In genomic region chr19:43198686-43199419, GRCh38 we compare ENCODE assay signal across 17 cellular contexts. TPM values are rescaled to one million over a fixed set of nuclear protein-coding genes. Genes with fewer than 3 reads are reported as not detected.
A peak's percentile ranks its signal among the peaks of the same experiment; 100 is the strongest.
DNase-seq lines count a peak whose midpoint lies in the region; ATAC-seq, FAIRE-seq and TF ChIP-seq lines count a peak whose summit lies in the region.
"Not testable (repeated sequence)": the region's sequence is repeated elsewhere in the genome, so short reads cannot be mapped to it uniquely, and the experiment has no call there.
"Had no signal": no experiment of that assay in that cellular context is flagged by ENCODE, and none has a peak within 500 bp of the region (broad histone marks: within the 10 kb centered on the region; RNA-seq: fewer than 3 reads in every experiment).

No MANE protein-coding gene starts in this region.

- H3K27me3 ChIP-seq in Loucy (ENCODE audit: insufficient read depth, low read length, poor library complexity, severe bottlenecking); PC-3 (ENCODE audit: low read length); bronchial epithelial cell (ENCODE audit: control insufficient read depth, insufficient read depth, low read length); left ventricle myocardium inferior (ENCODE audit: low read depth); transverse colon: not testable (repeated sequence)

- H3K4me3 Mint-ChIP-seq in activated CD4-positive, alpha-beta memory T cell treated with anti-CD3 and anti-CD28 coated beads for 36 hours = not testable (repeated sequence)

- H3K79me2 ChIP-seq in Loucy (ENCODE audit: insufficient read depth, low read length); PC-3 (ENCODE audit: low read length): not testable (repeated sequence)

- ATAC-seq in PC-3 = not testable (repeated sequence)

- H3K9me3 ChIP-seq in Loucy (ENCODE audit: insufficient read depth, low read depth, low read length); PC-3 (ENCODE audit: low read length); left ventricle myocardium inferior (replicated peaks); transverse colon: not testable (repeated sequence)

- H3K27me3 Mint-ChIP-seq in activated CD4-positive, alpha-beta memory T cell treated with anti-CD3 and anti-CD28 coated beads for 36 hours = not testable (repeated sequence)

- not testable (repeated sequence) for H3K27ac ChIP-seq in C4-2B; PC-3 (ENCODE audit: low read length); left ventricle myocardium inferior (replicated peaks); transverse colon

- not testable (repeated sequence) for H3K36me3 ChIP-seq in Loucy (ENCODE audit: insufficient read depth, low read length); PC-3 (ENCODE audit: low read depth, low read length); bronchial epithelial cell (ENCODE audit: control insufficient read depth, insufficient read depth, low read length); left ventricle myocardium inferior; transverse colon

- not testable (repeated sequence) for H3K4me2 ChIP-seq in Loucy (ENCODE audit: low read depth, low read length, poor library complexity, severe bottlenecking); PC-3 (ENCODE audit: low read length)

- 59 to 60% methylated on average over 1 to 5 of the region's 5 CpGs for WGBS in transverse colon (ENCODE audit: low coverage in 1 of 2), 2 donors

- not testable (repeated sequence) for H4K20me1 ChIP-seq in Loucy (ENCODE audit: insufficient read depth, low read length, poor library complexity, severe bottlenecking); PC-3 (ENCODE audit: low read length)

- DNase-seq in PC-3 (peak; percentile 24), transverse colon (peak; percentile 14)
- DNase-seq in activated CD4-positive, alpha-beta memory T cell treated with anti-CD3 and anti-CD28 coated beads for 36 hours = peak; percentile 29
- DNase-seq in bronchial epithelial cell (ENCODE audit: low read depth); left ventricle myocardium inferior: not testable (repeated sequence)

- not testable (repeated sequence) for H3K4me3 ChIP-seq in Loucy (ENCODE audit: low read length, poor library complexity, severe bottlenecking); PC-3 (ENCODE audit: low read length); bronchial epithelial cell (ENCODE audit: low read depth, low read length); left ventricle myocardium inferior; transverse colon

- CTCF ChIA-PET in PC-3 (lab: Charles Lee); activated CD4-positive, alpha-beta memory T cell treated with anti-CD3 and anti-CD28 coated beads for 36 hours (lab: Charles Lee): not testable (repeated sequence)

- H3K9ac ChIP-seq in Loucy (ENCODE audit: low read depth, low read length, poor library complexity, severe bottlenecking); PC-3 (ENCODE audit: low read length): not testable (repeated sequence)

- peak; percentile 76 for FAIRE-seq in G401.6 (lab: Jason Lieb, UNC)
- FAIRE-seq in bronchial epithelial cell (lab: Jason Lieb, UNC) = not testable (repeated sequence)

- H3K36me3 Mint-ChIP-seq in activated CD4-positive, alpha-beta memory T cell treated with anti-CD3 and anti-CD28 coated beads for 36 hours = not testable (repeated sequence)

- not testable (repeated sequence) for H3K4me1 ChIP-seq in Loucy (ENCODE audit: insufficient read depth, low read length, poor library complexity, severe bottlenecking); left ventricle myocardium inferior; transverse colon
- peaks cover 14% of the 10 kb centered on the region for H3K4me1 ChIP-seq in PC-3 (ENCODE audit: insufficient read depth, low read length)

- H3F3A ChIP-seq in Loucy (ENCODE audit: low read depth); PC-3 (ENCODE audit: low read length, unreplicated experiment): not testable (repeated sequence)

- H2AFZ ChIP-seq in Loucy (ENCODE audit: low read length); PC-3 (ENCODE audit: low read length): not testable (repeated sequence)

- intact Hi-C loops in PC-3 (cut with micrococcal nuclease); activated CD4-positive, alpha-beta memory T cell treated with anti-CD3 and anti-CD28 coated beads for 36 hours (cut with micrococcal nuclease); left ventricle myocardium inferior (cut with micrococcal nuclease); transverse colon (cut with DNase I; ENCODE audit: low total_unique reads): not testable (repeated sequence)

- TF ChIP-seq POLR2A in transverse colon (IDR thresholded peaks at IDR 0.05) = not testable (repeated sequence)

- TF ChIP-seq CTCF in C4-2B (conservative IDR thresholded peaks at IDR 0.05) (0 out of 2 replicates have a peak, but pooled peaks have one; percentile 7), Loucy (conservative IDR thresholded peaks at IDR 0.05; ENCODE audit: low read length) (0 out of 2 replicates have a peak, but pooled peaks have one; percentile 16), PC-3 (conservative IDR thresholded peaks at IDR 0.05; ENCODE audit: low read depth, low read length) (peak; percentile 30), bronchial epithelial cell (IDR thresholded peaks at IDR 0.05; ENCODE audit: insufficient read depth, low read length, severe bottlenecking) (peak; percentile 41), left ventricle myocardium inferior (IDR thresholded peaks at IDR 0.05; ENCODE audit: borderline replicate concordance) (peak; percentile 8), transverse colon (IDR thresholded peaks at IDR 0.05) (peak in 2 of 5 experiments; percentile 4 to 12)

- not testable (repeated sequence) for H3K9me3 Mint-ChIP-seq in activated CD4-positive, alpha-beta memory T cell treated with anti-CD3 and anti-CD28 coated beads for 36 hours

- in situ Hi-C loops in transverse colon (cut with MboI; ENCODE audit: low pct_ligation_motif_present in 1 of 4, low pct_unique_long_range_greater_than_20kb in 1 of 4, low sequenced_read_pairs in 3 of 4) = loop anchor here in 1 of 4 donors (25.0 kb wide), 1 partner anchor 113 kb away; no protein-coding TSS in a partner anchor

- not testable (repeated sequence) for TF ChIP-seq EP300 in transverse colon (IDR thresholded peaks at IDR 0.05; ENCODE audit: low read depth)

- POLR2A ChIA-PET in PC-3 (lab: Charles Lee; ENCODE audit: unreplicated experiment); activated CD4-positive, alpha-beta memory T cell treated with anti-CD3 and anti-CD28 coated beads for 36 hours (lab: Charles Lee): not testable (repeated sequence)

- BruUV-seq in PC-3 (replicated peaks; lab: Mats Ljungman, UMichigan) = not testable (repeated sequence)

- H3K9me2 ChIP-seq in Loucy (replicated peaks; ENCODE audit: low read depth, low read length); PC-3 (replicated peaks; ENCODE audit: low read length): not testable (repeated sequence)

- H3K4me1 Mint-ChIP-seq in activated CD4-positive, alpha-beta memory T cell treated with anti-CD3 and anti-CD28 coated beads for 36 hours (ENCODE audit: low read depth) = not testable (repeated sequence)

- not testable (repeated sequence) for H3K27ac Mint-ChIP-seq in activated CD4-positive, alpha-beta memory T cell treated with anti-CD3 and anti-CD28 coated beads for 36 hours

RNA-seq across cellular contexts. Expression of gene PSG4, which starts 6.6 kb away (rescaled TPM):
- total RNA-seq in PC-3 (2014; rRNA removed) (not detected in 2 replicates), bronchial epithelial cell (0.26 TPM in 1 of 2 replicates, not detected in the other), left ventricle myocardium inferior (not detected), transverse colon (not detected)
- not detected for total RNA-seq in activated CD4-positive, alpha-beta memory T cell treated with anti-CD3 and anti-CD28 coated beads for 36 hours
- total RNA-seq: cerebellum, H7, heart right ventricle, lung, ovary, right atrium auricular region, smooth muscle cell, tibial nerve had no signal

RNA-seq across cellular contexts. Expression of gene PSG5, which starts 12.5 kb away (rescaled TPM):
- total RNA-seq in PC-3 (2014; rRNA removed) (not detected in 2 replicates), bronchial epithelial cell (not detected in 2 replicates), left ventricle myocardium inferior (not detected), transverse colon (not detected)
- not detected for total RNA-seq in activated CD4-positive, alpha-beta memory T cell treated with anti-CD3 and anti-CD28 coated beads for 36 hours
- total RNA-seq: adrenal gland, H7, heart right ventricle, lung, ovary, right atrium auricular region, smooth muscle cell, tibial nerve had no signal
